ENCODE assay signal across 8 cellular contexts in the genomic region with DNA sequence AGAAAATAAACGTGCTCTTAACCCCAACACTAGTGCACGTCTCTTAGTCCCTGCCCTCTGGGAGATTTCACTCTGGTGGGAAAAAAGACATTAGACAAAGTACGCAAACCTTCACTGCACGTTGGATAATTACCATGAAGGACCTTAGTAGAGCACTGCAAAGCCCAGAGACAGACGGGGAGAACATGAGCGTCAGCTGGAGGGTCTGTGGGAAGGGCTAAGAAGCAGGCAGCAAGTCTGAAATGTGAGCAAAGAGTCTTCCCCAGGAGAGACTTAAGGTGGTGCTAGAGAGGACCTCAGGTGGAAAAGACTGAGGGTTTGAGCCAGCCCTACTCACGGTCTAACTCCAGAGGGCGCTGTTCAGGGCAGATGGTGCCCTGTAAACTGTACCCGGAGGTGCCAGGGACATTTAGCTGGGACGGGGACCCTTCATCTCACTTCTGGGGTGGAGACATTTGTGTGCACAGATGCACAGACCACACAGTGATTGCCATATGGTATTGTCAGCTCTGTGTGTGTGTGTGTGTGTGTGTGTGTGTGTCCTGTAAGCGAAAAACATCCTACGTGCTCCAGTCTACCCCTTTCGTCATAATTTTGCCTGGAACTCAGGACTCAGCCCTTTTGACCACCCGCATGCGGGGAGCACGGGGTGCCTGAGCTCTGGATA. TPM values are rescaled to one million over a fixed set of nuclear protein-coding genes. Genes with fewer than 3 reads are reported as not detected.
DNase-seq lines count a peak whose midpoint lies in the region; TF ChIP-seq lines count a peak whose summit lies in the region.

No MANE protein-coding gene starts in this region.

- H3K9me3 ChIP-seq in thyroid gland (no peaks in the 10 kb centered on the region), prostate gland (no peaks in the 10 kb centered on the region)

- TF ChIP-seq CTCF in KMS-11 (conservative IDR thresholded peaks at IDR 0.05; ENCODE audit: low read depth, low read length): peak; percentile 94
- peak in 4 of 6 experiments; percentile 39 to 45 (median 44) for TF ChIP-seq CTCF in thyroid gland (IDR thresholded peaks at IDR 0.05)
- TF ChIP-seq CTCF in prostate gland (IDR thresholded peaks at IDR 0.05): peak in 1 of 4 experiments; percentile 55

- H3K4me3 ChIP-seq in KMS-11 (IDR thresholded peaks at IDR 0.05; ENCODE audit: insufficient read depth, low read depth, low read length) (no peak overlapping the region), thyroid gland (replicated peaks in 1 of 3) (no peak overlapping the region), prostate gland (no peak overlapping the region)

- H2AFZ ChIP-seq in KMS-11 (ENCODE audit: low read depth): no peak overlapping the region

- no peaks in the 10 kb centered on the region for H3K79me2 ChIP-seq in KMS-11 (ENCODE audit: insufficient read depth, low read depth)

- WGBS in thyroid gland, 2 donors: 30 to 34% methylated on average over 16 of the region's 16 CpGs
- WGBS in prostate gland: 30% methylated on average over 16 of the region's 16 CpGs

- intact Hi-C loops in thyroid gland (cut with DNase I) (loop anchor here (10.0 kb wide), 1 partner anchor 171 kb away; no protein-coding TSS in a partner anchor), prostate gland (cut with DNase I) (no loop called here)

- H3K36me3 ChIP-seq in KMS-11 (ENCODE audit: insufficient read depth) (no peaks in the 10 kb centered on the region), thyroid gland (no peaks in the 10 kb centered on the region), prostate gland (no peaks in the 10 kb centered on the region)

- H3K9ac ChIP-seq in KMS-11: no peak overlapping the region

- no peak overlapping the region for H3K27ac ChIP-seq in KMS-11
- H3K27ac ChIP-seq in thyroid gland: no peak overlapping the region
- no peak overlapping the region for H3K27ac ChIP-seq in prostate gland

- H3K4me2 ChIP-seq in KMS-11: no peak overlapping the region

- DNase-seq in activated CD8-positive, alpha-beta memory T cell treated with anti-CD3 and anti-CD28 coated beads, Interleukin-2, amount 50 U/mL, for 1 hour (ENCODE audit: extremely low read depth): peak; percentile 24
- no peak for DNase-seq in activated CD8-positive, alpha-beta memory T cell treated with anti-CD3 and anti-CD28 coated beads for 24 hours
- DNase-seq in OCI-M1 (lab: John Stamatoyannopoulos, UW) (peak; percentile 88), amniotic epithelial cell (ENCODE audit: low read depth) (peak; percentile 64), islet precursor cell (peak; percentile 90), thyroid gland (peak in 1 of 2 donors; percentile 22), prostate gland (ENCODE audit: low spot score) (no peak)

- no peaks in the 10 kb centered on the region for H4K20me1 ChIP-seq in KMS-11 (ENCODE audit: insufficient read depth)

- no peak for TF ChIP-seq POLR2A in thyroid gland (IDR thresholded peaks at IDR 0.05)
- no peak for TF ChIP-seq POLR2A in prostate gland (IDR thresholded peaks at IDR 0.05)

- peaks cover 37% of the 10 kb centered on the region for H3K4me1 ChIP-seq in KMS-11 (ENCODE audit: low read depth, poor library complexity, severe bottlenecking)
- peaks cover 0 to 24% of the 10 kb centered on the region in 2 donors for H3K4me1 ChIP-seq in thyroid gland
- no peaks in the 10 kb centered on the region for H3K4me1 ChIP-seq in prostate gland (replicated peaks)

- no peaks in the 10 kb centered on the region; the same call in 1 of the 2 replicates for H3K27me3 ChIP-seq in KMS-11 (ENCODE audit: insufficient read depth, low read depth)
- no peaks in the 10 kb centered on the region for H3K27me3 ChIP-seq in thyroid gland
- H3K27me3 ChIP-seq in prostate gland (replicated peaks; ENCODE audit: insufficient read depth): no peaks in the 10 kb centered on the region

RNA-seq across cellular contexts. Expression of gene STAC2, which starts 9.9 kb away (rescaled TPM):
- total RNA-seq in thyroid gland: not detected
- 1 to 10 TPM; 3.9 to 4.8 TPM for total RNA-seq in prostate gland

RNA-seq across cellular contexts. Expression of gene RPL19, which starts 35.6 kb away (rescaled TPM):
- 1,000 to 10,000 TPM; 2,008 to 3,549 (median 2,319) TPM for total RNA-seq in thyroid gland
- 1,000 to 10,000 TPM; 2,194 to 3,634 TPM for total RNA-seq in prostate gland

RNA-seq across cellular contexts. Expression of gene CACNB1, which starts 38.2 kb away (rescaled TPM):
- total RNA-seq in thyroid gland: 10 to 100 TPM in 1 of 4 donors, 1 to 10 TPM in 3; 5.8 to 10.1 (median 7.8) TPM
- total RNA-seq in prostate gland: 10 to 100 TPM in 1 of 2 donors, 1 to 10 TPM in 1; 3.4 to 17.8 TPM

Comparison
In these comparisons a context has a peak if more than half of its experiments do, and no peak if none do; other contexts are left out.
1. DNase-seq: peak in activated CD8-positive, alpha-beta memory T cell treated with anti-CD3 and anti-CD28 coated beads, Interleukin-2, amount 50 U/mL, for 1 hour (single experiment), OCI-M1 (single experiment), amniotic epithelial cell (single experiment) and islet precursor cell (single experiment); none in activated CD8-positive, alpha-beta memory T cell treated with anti-CD3 and anti-CD28 coated beads for 24 hours (single experiment) and prostate gland (single experiment).
2. RNA of gene STAC2, which starts 9.9 kb away (total RNA-seq): 3.9 to 4.8 TPM in prostate gland; not detected in thyroid gland; every median in the first group is over 4 times any median in the second.